Comparison of ENCODE assay signal across 8 cellular contexts in genomic region chr18:76274470-76275289, GRCh38.
A peak's percentile ranks its signal among the peaks of the same experiment; 100 is the strongest.
DNase-seq lines count a peak whose midpoint lies in the region; ATAC-seq and TF ChIP-seq lines count a peak whose summit lies in the region.

No MANE protein-coding gene starts in this region.

- H3K36me3 ChIP-seq in heart left ventricle (no peaks in the 10 kb centered on the region), left ventricle myocardium inferior (no peaks in the 10 kb centered on the region), upper lobe of right lung (no peaks in the 10 kb centered on the region), lower lobe of right lung (no peaks in the 10 kb centered on the region)

- H3K4me1 ChIP-seq in heart left ventricle = no peaks in the 10 kb centered on the region
- no peaks in the 10 kb centered on the region for H3K4me1 ChIP-seq in left ventricle myocardium inferior
- H3K4me1 ChIP-seq in upper lobe of right lung = no peaks in the 10 kb centered on the region
- no peaks in the 10 kb centered on the region for H3K4me1 ChIP-seq in lower lobe of right lung

- TF ChIP-seq POLR2A in heart left ventricle (IDR thresholded peaks at IDR 0.05) = no peak
- TF ChIP-seq POLR2A in erythroblast (IDR thresholded peaks at IDR 0.05; ENCODE audit: low read length) = no peak

- DNase-seq in heart left ventricle (no peak), cardiac septum (ENCODE audit: low spot score) (no peak), NCI-H69 (lab: John Stamatoyannopoulos, UW) (peak; percentile 64), left ventricle myocardium inferior (no peak), upper lobe of right lung (no peak), erythroblast (lab: John Stamatoyannopoulos, UW) (no peak), glomerular visceral epithelial cell (ENCODE audit: extremely low spot score) (no peak), lower lobe of right lung (no peak)

- H3K4me3 ChIP-seq in heart left ventricle (no peak overlapping the region), left ventricle myocardium inferior (no peak overlapping the region), upper lobe of right lung (no peak overlapping the region), lower lobe of right lung (no peak overlapping the region)

- ATAC-seq in heart left ventricle (peak in 3 of 4 donors; percentile 56 to 72 (median 67)), upper lobe of right lung (peak; percentile 48), lower lobe of right lung (no peak)

- WGBS in heart left ventricle, 4 donors = 32 to 44% (median 34%) methylated on average over 15 to 19 of the region's 19 CpGs

- peaks cover 0 to 6% (median 0%) of the 10 kb centered on the region in 9 donors for H3K27me3 ChIP-seq in heart left ventricle
- peaks cover 32% of the 10 kb centered on the region for H3K27me3 ChIP-seq in left ventricle myocardium inferior (ENCODE audit: low read depth)
- no peaks in the 10 kb centered on the region for H3K27me3 ChIP-seq in upper lobe of right lung
- H3K27me3 ChIP-seq in lower lobe of right lung (ENCODE audit: low read depth) = no peaks in the 10 kb centered on the region

- no peak overlapping the region for H3K27ac ChIP-seq in heart left ventricle
- H3K27ac ChIP-seq in left ventricle myocardium inferior (replicated peaks) = no peak overlapping the region
- no peak overlapping the region for H3K27ac ChIP-seq in upper lobe of right lung
- H3K27ac ChIP-seq in lower lobe of right lung = no peak overlapping the region

- H3K9me3 ChIP-seq in heart left ventricle (no peaks in the 10 kb centered on the region), left ventricle myocardium inferior (replicated peaks) (no peaks in the 10 kb centered on the region), upper lobe of right lung (no peaks in the 10 kb centered on the region), lower lobe of right lung (no peaks in the 10 kb centered on the region)

- TF ChIP-seq CTCF in heart left ventricle (IDR thresholded peaks at IDR 0.05) = peak in 8 of 12 donors; percentile 19 to 48 (median 35)
- TF ChIP-seq CTCF in left ventricle myocardium inferior (IDR thresholded peaks at IDR 0.05; ENCODE audit: borderline replicate concordance) = peak; percentile 47
- TF ChIP-seq CTCF in upper lobe of right lung (IDR thresholded peaks at IDR 0.05) = peak; percentile 20
- no peak for TF ChIP-seq CTCF in lower lobe of right lung (IDR thresholded peaks at IDR 0.05)

- intact Hi-C loops in heart left ventricle (cut with DNase I) = no loop called here
- intact Hi-C loops in cardiac septum (cut with DNase I) = no loop called here
- intact Hi-C loops in left ventricle myocardium inferior (cut with micrococcal nuclease) = no loop called here
- intact Hi-C loops in upper lobe of right lung (cut with DNase I) = no loop called here
- intact Hi-C loops in lower lobe of right lung (cut with DNase I) = no loop called here

Comparison
In these comparisons a context has a peak if more than half of its experiments do, and no peak if none do; other contexts are left out.
1. ATAC-seq: peak in heart left ventricle (3 of 4) and upper lobe of right lung (single experiment); none in lower lobe of right lung (0 of 2).